ENCODE assay signal across 10 cellular contexts in genomic region chr15:75130597-75131268, GRCh38.
DNase-seq lines count a peak whose midpoint lies in the region; ATAC-seq and TF ChIP-seq lines count a peak whose summit lies in the region.
"Had no signal": no experiment of that assay in that cellular context is flagged by ENCODE, and none has a peak within 500 bp of the region (broad histone marks: within the 10 kb centered on the region; RNA-seq: fewer than 3 reads in every experiment).

No MANE protein-coding gene starts in this region.

- peak overlapping the region; percentile 96 to 99 (median 97) for H3K27ac Mint-ChIP-seq in CD14-positive monocyte
- peak overlapping the region; percentile 16 for H3K27ac Mint-ChIP-seq in activated T-cell treated with anti-CD3 and anti-CD28 coated beads, Interleukin-2, amount 50 U/mL, for 72 hours

- peaks cover 0 to 2% (median 0%) of the 10 kb centered on the region in 7 donors for H3K9me3 Mint-ChIP-seq in CD14-positive monocyte
- H3K9me3 Mint-ChIP-seq in activated T-cell treated with anti-CD3 and anti-CD28 coated beads, Interleukin-2, amount 50 U/mL, for 72 hours, result no peaks in the 10 kb centered on the region

- no peaks in the 10 kb centered on the region for H3K9me3 ChIP-seq in SJCRH30 (replicated peaks)

- H3K4me3 ChIP-seq in H7 (ENCODE audit: insufficient read depth, low read depth, low read length) (no peak overlapping the region), SJCRH30 (no peak overlapping the region)

- ATAC-seq in GM19324 (IDR thresholded peaks at IDR 0.05; ENCODE audit: low FRiP score, unreplicated experiment), result peak; percentile 77
- ATAC-seq in HG03097 (IDR thresholded peaks at IDR 0.05; ENCODE audit: low FRiP score, unreplicated experiment), result peak; percentile 81
- peak; percentile 99 for ATAC-seq in activated T-cell treated with anti-CD3 and anti-CD28 coated beads, Interleukin-2, amount 50 U/mL, for 72 hours (replicated peaks in 1 of 2)
- no peak for ATAC-seq in Right ventricle myocardium superior (ENCODE audit: poor library complexity)

- TF ChIP-seq CTCF in CD14-positive monocyte (IDR thresholded peaks at IDR 0.05), result no peak

- no peak overlapping the region for H3K27ac ChIP-seq in SJCRH30

- H3K4me1 ChIP-seq in SJCRH30, result no peaks in the 10 kb centered on the region

- H3K27me3 Mint-ChIP-seq in CD14-positive monocyte (ENCODE audit: low read depth in 3 of 3), result no peaks in the 10 kb centered on the region
- peaks cover 27% of the 10 kb centered on the region for H3K27me3 Mint-ChIP-seq in activated T-cell treated with anti-CD3 and anti-CD28 coated beads, Interleukin-2, amount 50 U/mL, for 72 hours (ENCODE audit: low read depth)

- H3K27me3 ChIP-seq in H7 (ENCODE audit: control insufficient read depth, insufficient read depth, low read length), result no peaks in the 10 kb centered on the region
- H3K27me3 ChIP-seq in SJCRH30, result no peaks in the 10 kb centered on the region

- peaks cover 2 to 4% of the 10 kb centered on the region in 2 donors for H3K36me3 Mint-ChIP-seq in CD14-positive monocyte
- peaks cover 0 to 2% of the 10 kb centered on the region in 2 donors for H3K36me3 Mint-ChIP-seq in activated T-cell treated with anti-CD3 and anti-CD28 coated beads, Interleukin-2, amount 50 U/mL, for 72 hours (ENCODE audit: insufficient read depth in 2 of 2)

- H3K36me3 ChIP-seq in H7 (replicated peaks; ENCODE audit: control insufficient read depth, insufficient read depth, low read length), result no peaks in the 10 kb centered on the region
- no peaks in the 10 kb centered on the region for H3K36me3 ChIP-seq in SJCRH30

- intact Hi-C loops in CD14-positive monocyte (cut with micrococcal nuclease) (loop anchor here (2.0 to 10.0 kb wide), 2 partner anchors 54 to 88 kb away; no protein-coding TSS in a partner anchor), Right ventricle myocardium superior (cut with DNase I) (no loop called here)

- H3K4me1 Mint-ChIP-seq in CD14-positive monocyte, result peaks cover 69% of the 10 kb centered on the region
- H3K4me1 Mint-ChIP-seq in activated T-cell treated with anti-CD3 and anti-CD28 coated beads, Interleukin-2, amount 50 U/mL, for 72 hours (ENCODE audit: low read depth), result peaks cover 23% of the 10 kb centered on the region

- DNase-seq in CD14-positive monocyte (ENCODE audit: low spot score) (no peak), H7 (no peak), NCI-H2196 treated with DMSO at 0.1 percent for 48 hours (lab: John Stamatoyannopoulos, UW; ENCODE audit: unreplicated experiment) (no peak), Right ventricle myocardium superior (no peak), SJCRH30 (no peak)
- DNase-seq in activated T-cell treated with anti-CD3 and anti-CD28 coated beads, Interleukin-2, amount 50 U/mL, for 72 hours, result no peak
- DNase-seq: activated CD8-positive, alpha-beta memory T cell treated with anti-CD3 and anti-CD28 coated beads, Interleukin-2, amount 50 U/mL, for 4 hours; DND-41 had no signal

- peak overlapping the region; percentile 70 to 78 for H3K4me3 Mint-ChIP-seq in CD14-positive monocyte
- H3K4me3 Mint-ChIP-seq in activated T-cell treated with anti-CD3 and anti-CD28 coated beads, Interleukin-2, amount 50 U/mL, for 72 hours, result peak overlapping the region; percentile 67 to 72
